ENCODE assay signal across 18 cellular contexts in the genomic region with DNA sequence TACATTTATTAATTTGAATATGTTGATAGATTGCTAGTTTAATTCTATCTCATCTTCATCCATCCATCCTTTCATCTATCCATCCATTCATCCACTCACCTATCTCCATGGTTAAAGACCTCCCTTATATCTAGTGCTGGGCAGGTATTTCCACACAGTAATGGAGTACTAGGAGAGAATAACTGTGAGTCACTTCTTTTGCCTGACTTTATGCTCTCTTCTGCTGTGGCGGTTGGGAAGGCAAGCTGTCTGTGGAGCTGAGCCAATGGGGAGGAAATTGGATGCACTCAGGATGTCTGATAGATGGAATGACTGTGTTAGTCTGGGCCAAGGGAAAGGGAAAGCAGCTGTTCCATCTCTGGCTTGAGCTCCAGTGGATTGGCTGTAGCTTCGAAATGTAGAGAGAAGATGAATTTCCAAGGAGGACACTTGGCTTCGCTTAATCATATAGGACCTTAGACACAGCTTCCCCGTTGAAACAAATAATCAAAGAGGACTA.
"Had no signal": no experiment of that assay in that cellular context is flagged by ENCODE, and none has a peak within 500 bp of the region (broad histone marks: within the 10 kb centered on the region; RNA-seq: fewer than 3 reads in every experiment).

No MANE protein-coding gene starts in this region.

- H3K4me1 ChIP-seq: esophagus muscularis mucosa, gastrocnemius medialis, suprapubic skin, thyroid gland, upper lobe of left lung, uterus had no signal

- H3K27ac ChIP-seq: epithelial cell of prostate, esophagus muscularis mucosa, gastrocnemius medialis, neutrophil, suprapubic skin, thyroid gland, upper lobe of left lung, uterus had no signal

- H3K36me3 ChIP-seq: esophagus muscularis mucosa, gastrocnemius medialis, neutrophil, suprapubic skin, thyroid gland, upper lobe of left lung, uterus had no signal

- DNase-seq: effector memory CD8-positive, alpha-beta T cell; gastrocnemius medialis; glutamatergic neuron; islet precursor cell; mammary epithelial cell; naive thymus-derived CD8-positive, alpha-beta T cell; right cardiac atrium; stimulated activated CD4-positive, alpha-beta T cell treated with anti-CD3 and anti-CD28 coated beads, Interleukin-2, amount 100 ng/mL, for 48 hours; stimulated activated naive CD8-positive, alpha-beta T cell treated with anti-CD3 and anti-CD28 coated beads, Interleukin-15, Interleukin-2, amounts not matched to agents 100 U/mL and 50 U/mL, for 24 hours; thyroid gland; upper lobe of left lung; uterus had no signal

- ATAC-seq: effector memory CD8-positive, alpha-beta T cell; gastrocnemius medialis; left lobe of liver; naive thymus-derived CD8-positive, alpha-beta T cell; right cardiac atrium; stimulated activated naive CD8-positive, alpha-beta T cell treated with anti-CD3 and anti-CD28 coated beads, Interleukin-15, Interleukin-2, amounts not matched to agents 100 U/mL and 50 U/mL, for 24 hours had no signal

- H3K9me3 ChIP-seq: gastrocnemius medialis, neutrophil, thyroid gland, uterus had no signal

- H3K27me3 ChIP-seq: esophagus muscularis mucosa, gastrocnemius medialis, neutrophil, suprapubic skin, thyroid gland, upper lobe of left lung, uterus had no signal

- H3K4me3 ChIP-seq: esophagus muscularis mucosa, gastrocnemius medialis, smooth muscle cell, suprapubic skin, thyroid gland, upper lobe of left lung, uterus had no signal
